In genomic region chr3:105430460-105430859, GRCh38 we compare ENCODE assay signal across 17 cellular contexts.
"Had no signal": no experiment of that assay in that cellular context is flagged by ENCODE, and none has a peak within 500 bp of the region (broad histone marks: within the 10 kb centered on the region; RNA-seq: fewer than 3 reads in every experiment).

No MANE protein-coding gene starts in this region.

- H3K9me3 ChIP-seq: left ventricle myocardium inferior, suprapubic skin had no signal

- H3K9me3 Mint-ChIP-seq: central memory CD8-positive, alpha-beta T cell; memory B cell; natural killer cell treated with Interleukin-12 subunit alpha and Interleukin-12 subunit beta and Interleukin-15 and Interleukin-18, amount 100 ng/mL, for 72 hours had no signal

- H3K27ac Mint-ChIP-seq: activated naive CD8-positive, alpha-beta T cell; brain; memory B cell; natural killer cell treated with Interleukin-12 subunit alpha and Interleukin-12 subunit beta and Interleukin-15 and Interleukin-18, amount 100 ng/mL, for 72 hours had no signal

- H3K4me3 ChIP-seq: left ventricle myocardium inferior, suprapubic skin had no signal

- H3K4me3 Mint-ChIP-seq: activated naive CD8-positive, alpha-beta T cell; activated T-cell treated with anti-CD3 and anti-CD28 coated beads, Interleukin-2, amount 50 U/mL, for 4 hours; brain; central memory CD8-positive, alpha-beta T cell; memory B cell; natural killer cell treated with Interleukin-12 subunit alpha and Interleukin-12 subunit beta and Interleukin-15 and Interleukin-18, amount 100 ng/mL, for 72 hours had no signal

- H3K36me3 Mint-ChIP-seq: activated naive CD8-positive, alpha-beta T cell; brain; natural killer cell treated with Interleukin-12 subunit alpha and Interleukin-12 subunit beta and Interleukin-15 and Interleukin-18, amount 100 ng/mL, for 72 hours had no signal

- H3K4me1 ChIP-seq: left ventricle myocardium inferior, suprapubic skin had no signal

- ATAC-seq: activated T-cell treated with anti-CD3 and anti-CD28 coated beads, Interleukin-2, amount 50 U/mL, for 4 hours; natural killer cell treated with Interleukin-12 subunit alpha and Interleukin-12 subunit beta and Interleukin-15 and Interleukin-18, amount 100 ng/mL, for 72 hours; stimulated activated naive CD8-positive, alpha-beta T cell treated with anti-CD3 and anti-CD28 coated beads, Interleukin-15, Interleukin-2, amounts not matched to agents 100 U/mL and 50 U/mL, for 24 hours had no signal

- H3K27ac ChIP-seq: left ventricle myocardium inferior, suprapubic skin had no signal

- H3K27me3 Mint-ChIP-seq: activated naive CD8-positive, alpha-beta T cell; brain; central memory CD8-positive, alpha-beta T cell; memory B cell; natural killer cell treated with Interleukin-12 subunit alpha and Interleukin-12 subunit beta and Interleukin-15 and Interleukin-18, amount 100 ng/mL, for 72 hours had no signal

- H3K4me1 Mint-ChIP-seq: brain; central memory CD8-positive, alpha-beta T cell had no signal

- H3K36me3 ChIP-seq: left ventricle myocardium inferior, suprapubic skin had no signal

- DNase-seq: activated CD4-positive, alpha-beta T cell treated with anti-CD3 and anti-CD28 coated beads for 1 hour; activated CD4-positive, alpha-beta T cell treated with anti-CD3 and anti-CD28 coated beads, Interleukin-2, amount 50 U/mL, for 48 hours; activated gamma-delta T cell; activated T-cell treated with anti-CD3 and anti-CD28 coated beads, Interleukin-2, amount 50 U/mL, for 4 hours; amygdala; cortex of kidney; effector memory CD4-positive, alpha-beta T cell; left ventricle myocardium inferior; stimulated activated CD4-positive, alpha-beta T cell treated with anti-CD3 and anti-CD28 coated beads, Interleukin-4, amount 100 ng/mL, for 1 hour; stimulated activated CD8-positive, alpha-beta memory T cell treated with anti-CD3 and anti-CD28 coated beads, Interleukin-4, amount 100 ng/mL, for 48 hours; stimulated activated naive CD8-positive, alpha-beta T cell treated with anti-CD3 and anti-CD28 coated beads, Interleukin-15, Interleukin-2, amounts not matched to agents 100 U/mL and 50 U/mL, for 24 hours had no signal

- H3K27me3 ChIP-seq: suprapubic skin had no signal
